ENCODE assay signal across 1 cellular context in the genomic region with DNA sequence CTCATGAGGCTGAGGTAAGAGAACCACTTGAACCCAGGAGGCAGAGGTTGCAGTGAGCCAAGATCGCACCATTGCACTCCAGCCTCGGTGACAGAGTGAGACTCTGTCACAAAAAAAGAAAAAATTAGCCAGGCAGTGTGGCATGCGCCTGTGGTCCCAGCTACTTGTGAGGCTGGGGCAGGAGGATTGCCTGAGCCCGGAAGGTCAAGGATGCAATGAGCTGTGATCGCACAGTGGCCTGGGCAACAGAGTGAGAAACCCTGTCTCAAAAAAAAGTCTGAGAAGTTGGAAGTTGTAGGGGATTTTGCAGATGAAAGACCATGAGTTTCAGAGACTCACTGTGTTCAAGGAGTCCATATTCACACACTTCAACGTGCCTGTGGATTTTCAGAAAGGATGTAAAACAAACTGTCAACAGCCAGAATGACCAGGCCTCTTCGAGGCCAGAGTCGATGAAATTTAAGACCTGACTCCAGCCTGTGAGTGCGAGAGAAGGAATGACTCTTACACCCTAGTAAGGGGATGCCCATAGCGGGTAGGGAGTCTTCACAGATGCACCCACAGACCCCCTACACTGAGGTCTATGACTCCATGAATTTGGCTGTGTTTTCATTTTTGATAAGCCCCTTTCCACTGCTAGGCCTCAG.
TF ChIP-seq lines count a peak whose summit lies in the region.

No MANE protein-coding gene starts in this region.

TF ChIP-seq in endothelial cell of umbilical vein, 7 proteins besides CTCF, POLR2A, EP300 and RAD21:
- TF ChIP-seq FOS (IDR thresholded peaks at IDR 0.05; ENCODE audit: borderline replicate concordance, insufficient read depth, low read length) (no peak), MYC (IDR thresholded peaks at IDR 0.05; ENCODE audit: low read depth, low read length) (no peak), GATA2 (IDR thresholded peaks at IDR 0.05; ENCODE audit: insufficient read depth, insufficient read length, low read depth, low read length) (no peak), EZH2 (IDR thresholded peaks at IDR 0.05; ENCODE audit: borderline replicate concordance, low read depth, low read length, severe bottlenecking) (no peak), POLR2AphosphoS5 (IDR thresholded peaks at IDR 0.05; ENCODE audit: insufficient read depth, low read depth, low read length) (no peak), JUN (IDR thresholded peaks at IDR 0.05; ENCODE audit: borderline replicate concordance, insufficient read depth, insufficient read length, low read depth) (no peak)
- TF ChIP-seq, protein P1, sequence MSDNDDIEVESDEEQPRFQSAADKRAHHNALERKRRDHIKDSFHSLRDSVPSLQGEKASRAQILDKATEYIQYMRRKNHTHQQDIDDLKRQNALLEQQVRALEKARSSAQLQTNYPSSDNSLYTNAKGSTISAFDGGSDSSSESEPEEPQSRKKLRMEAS (IDR thresholded peaks at IDR 0.05; ENCODE audit: insufficient read depth, insufficient read length): no peak
